11 cellular contexts compared by ENCODE assay signal in the genomic region with DNA sequence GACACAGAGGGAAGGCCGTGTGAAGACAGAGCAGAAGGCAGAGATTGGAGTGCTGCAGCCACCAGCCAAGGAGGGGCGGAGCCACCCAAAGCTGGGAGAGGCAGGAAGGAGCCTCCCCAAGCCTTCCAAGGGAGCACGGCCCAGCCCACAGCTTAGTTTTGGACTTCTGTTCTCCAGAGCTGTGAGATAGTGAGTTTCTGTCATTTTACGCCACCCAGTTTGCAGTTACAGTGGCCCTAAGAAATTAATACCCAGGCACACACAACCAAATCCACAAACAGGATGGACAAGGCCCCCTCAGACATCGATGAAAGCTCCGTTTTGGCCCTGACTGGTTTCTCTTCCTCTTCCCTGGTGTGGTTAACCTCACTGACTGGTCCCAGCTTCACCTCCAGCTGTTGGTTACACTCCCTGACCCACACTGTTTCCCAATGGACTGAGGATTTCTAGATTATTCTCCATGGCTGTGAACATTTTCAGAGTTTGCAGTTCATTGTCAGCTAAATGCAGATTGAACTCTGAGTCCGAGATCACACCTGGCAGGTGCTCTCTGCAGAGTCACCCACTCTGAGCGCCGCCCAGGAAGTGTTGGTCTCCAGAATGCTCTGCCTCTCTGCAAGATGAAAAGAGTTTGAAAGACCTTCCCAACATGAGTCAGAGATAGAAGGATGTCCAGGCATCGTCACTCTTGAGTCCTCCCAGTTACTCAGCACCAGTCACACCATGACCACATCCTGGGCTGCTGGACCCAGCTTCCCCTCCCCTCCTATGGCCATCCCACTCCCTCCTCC.
A peak's percentile ranks its signal among the peaks of the same experiment; 100 is the strongest.
DNase-seq lines count a peak whose midpoint lies in the region; ATAC-seq and TF ChIP-seq lines count a peak whose summit lies in the region.
"Had no signal": no experiment of that assay in that cellular context is flagged by ENCODE, and none has a peak within 500 bp of the region (broad histone marks: within the 10 kb centered on the region; RNA-seq: fewer than 3 reads in every experiment).

No MANE protein-coding gene starts in this region.

- H3K27me3 ChIP-seq in heart right ventricle, result peaks cover 0 to 39% (median 7%) of the 10 kb centered on the region in 7 donors
- H3K27me3 ChIP-seq in vagina, result no peaks in the 10 kb centered on the region
- H3K27me3 ChIP-seq in H7 (ENCODE audit: control insufficient read depth, insufficient read depth, low read length), result no peaks in the 10 kb centered on the region

- DNase-seq in activated naive CD4-positive, alpha-beta T cell treated with anti-CD3 and anti-CD28 coated beads, Interleukin-2, amount 50 U/mL, for 72 hours (ENCODE audit: low spot score in 2 of 2), result no peak
- no peak for DNase-seq in activated naive CD4-positive, alpha-beta T cell treated with anti-CD3 and anti-CD28 coated beads for 36 hours
- peak; percentile 15 for DNase-seq in activated CD4-positive, alpha-beta memory T cell treated with anti-CD3 and anti-CD28 coated beads, Interleukin-2, amount 10 ng/mL, durations not matched to agents 7 days and 5 days
- DNase-seq in heart right ventricle, result peak; percentile 29 to 55
- peak; percentile 49 to 81 for DNase-seq in vagina (ENCODE audit: extremely low spot score in 2 of 2)
- no peak for DNase-seq in NCI-H2081 treated with DMSO at 0.1 percent for 48 hours (lab: John Stamatoyannopoulos, UW)
- DNase-seq in stimulated activated CD4-positive, alpha-beta T cell treated with anti-CD3 and anti-CD28 coated beads, Interleukin-2, amount 100 ng/mL, for 24 hours, result no peak
- no peak for DNase-seq in H7
- DNase-seq: central memory CD4-positive, alpha-beta T cell had no signal

- H3K4me3 ChIP-seq in heart right ventricle (no peak overlapping the region), vagina (no peak overlapping the region), H7 (ENCODE audit: insufficient read depth, low read depth, low read length) (no peak overlapping the region)
- H3K4me3 ChIP-seq: psoas muscle, SK-N-MC had no signal

- peaks cover 9% of the 10 kb centered on the region for H3K4me1 Mint-ChIP-seq in activated naive CD4-positive, alpha-beta T cell treated with anti-CD3 and anti-CD28 coated beads for 36 hours (ENCODE audit: low read depth)
- H3K4me1 Mint-ChIP-seq in activated CD4-positive, alpha-beta memory T cell treated with anti-CD3 and anti-CD28 coated beads, Interleukin-2, amount 10 ng/mL, durations not matched to agents 7 days and 5 days, result peaks cover 13% of the 10 kb centered on the region

- H3K9me3 ChIP-seq in heart right ventricle (no peaks in the 10 kb centered on the region), vagina (no peaks in the 10 kb centered on the region)
- H3K9me3 ChIP-seq: psoas muscle had no signal

- no peaks in the 10 kb centered on the region for H3K36me3 ChIP-seq in heart right ventricle
- H3K36me3 ChIP-seq in vagina, result no peaks in the 10 kb centered on the region
- no peaks in the 10 kb centered on the region for H3K36me3 ChIP-seq in H7 (replicated peaks; ENCODE audit: control insufficient read depth, insufficient read depth, low read length)

- ATAC-seq in activated naive CD4-positive, alpha-beta T cell treated with anti-CD3 and anti-CD28 coated beads, Interleukin-2, amount 50 U/mL, for 72 hours, result peak; percentile 46 to 93
- ATAC-seq in heart right ventricle, result peak in 7 of 8 donors; percentile 54 to 76 (median 65)

- no peak overlapping the region for H3K4me3 Mint-ChIP-seq in activated naive CD4-positive, alpha-beta T cell treated with anti-CD3 and anti-CD28 coated beads for 36 hours
- H3K4me3 Mint-ChIP-seq in activated CD4-positive, alpha-beta memory T cell treated with anti-CD3 and anti-CD28 coated beads, Interleukin-2, amount 10 ng/mL, durations not matched to agents 7 days and 5 days, result no peak overlapping the region

- peak overlapping the region in 1 of 2 donors; percentile 60 for H3K27ac Mint-ChIP-seq in activated naive CD4-positive, alpha-beta T cell treated with anti-CD3 and anti-CD28 coated beads, Interleukin-2, amount 50 U/mL, for 72 hours
- H3K27ac Mint-ChIP-seq in activated naive CD4-positive, alpha-beta T cell treated with anti-CD3 and anti-CD28 coated beads for 36 hours, result no peak overlapping the region
- no peak overlapping the region for H3K27ac Mint-ChIP-seq in activated CD4-positive, alpha-beta memory T cell treated with anti-CD3 and anti-CD28 coated beads, Interleukin-2, amount 10 ng/mL, durations not matched to agents 7 days and 5 days

- CTCF ChIA-PET in activated naive CD4-positive, alpha-beta T cell treated with anti-CD3 and anti-CD28 coated beads for 36 hours (lab: Charles Lee), result interaction anchor here (0.5 to 1.2 kb wide), 3 partner anchors 20 to 227 kb away, joined by 3 read pairs; no protein-coding TSS in a partner anchor
- CTCF ChIA-PET in activated CD4-positive, alpha-beta memory T cell treated with anti-CD3 and anti-CD28 coated beads, Interleukin-2, amount 10 ng/mL, durations not matched to agents 7 days and 5 days (lab: Charles Lee), result no interaction called here

- TF ChIP-seq CTCF in heart right ventricle (IDR thresholded peaks at IDR 0.05), result no peak
- no peak for TF ChIP-seq CTCF in vagina (IDR thresholded peaks at IDR 0.05)

- intact Hi-C loops in activated naive CD4-positive, alpha-beta T cell treated with anti-CD3 and anti-CD28 coated beads for 36 hours (cut with micrococcal nuclease), result no loop called here
- intact Hi-C loops in heart right ventricle (cut with DNase I), result loop anchor here in 1 of 10 donors (10.0 kb wide), 1 partner anchor 163 kb away; no protein-coding TSS in a partner anchor
- intact Hi-C loops in vagina (cut with DNase I), result no loop called here

- no peaks in the 10 kb centered on the region for H3K27me3 Mint-ChIP-seq in activated naive CD4-positive, alpha-beta T cell treated with anti-CD3 and anti-CD28 coated beads for 36 hours (ENCODE audit: low read depth)
- H3K27me3 Mint-ChIP-seq in activated CD4-positive, alpha-beta memory T cell treated with anti-CD3 and anti-CD28 coated beads, Interleukin-2, amount 10 ng/mL, durations not matched to agents 7 days and 5 days, result peaks cover 9% of the 10 kb centered on the region

- whole genome bisulfite sequencing in heart right ventricle, 2 donors, result 55 to 59% methylated on average over 10 of the region's 10 CpGs

- peaks cover 0 to 8% (median 0%) of the 10 kb centered on the region in 9 donors for H3K4me1 ChIP-seq in heart right ventricle
- H3K4me1 ChIP-seq in vagina, result peaks cover 33% of the 10 kb centered on the region
- H3K4me1 ChIP-seq: psoas muscle had no signal

- no peak for TF ChIP-seq POLR2A in vagina (IDR thresholded peaks at IDR 0.05)

- H3K36me3 Mint-ChIP-seq in activated naive CD4-positive, alpha-beta T cell treated with anti-CD3 and anti-CD28 coated beads, Interleukin-2, amount 50 U/mL, for 72 hours, result no peaks in the 10 kb centered on the region
- no peaks in the 10 kb centered on the region for H3K36me3 Mint-ChIP-seq in activated naive CD4-positive, alpha-beta T cell treated with anti-CD3 and anti-CD28 coated beads for 36 hours (ENCODE audit: low read depth)
- H3K36me3 Mint-ChIP-seq in activated CD4-positive, alpha-beta memory T cell treated with anti-CD3 and anti-CD28 coated beads, Interleukin-2, amount 10 ng/mL, durations not matched to agents 7 days and 5 days (ENCODE audit: low read depth), result no peaks in the 10 kb centered on the region

- POLR2A ChIA-PET in activated CD4-positive, alpha-beta memory T cell treated with anti-CD3 and anti-CD28 coated beads, Interleukin-2, amount 10 ng/mL, durations not matched to agents 7 days and 5 days (lab: Charles Lee), result interaction anchor here (1.4 kb wide), 1 partner anchor 9 kb away, joined by 5 read pairs; no protein-coding TSS in a partner anchor

- peak overlapping the region in 1 of 10 donors; percentile 30 for H3K27ac ChIP-seq in heart right ventricle
- H3K27ac ChIP-seq in vagina, result peak overlapping the region; percentile 59
- H3K27ac ChIP-seq: psoas muscle, SK-N-MC had no signal

- H3K9me3 Mint-ChIP-seq in activated naive CD4-positive, alpha-beta T cell treated with anti-CD3 and anti-CD28 coated beads, Interleukin-2, amount 50 U/mL, for 72 hours, result no peaks in the 10 kb centered on the region
- H3K9me3 Mint-ChIP-seq in activated naive CD4-positive, alpha-beta T cell treated with anti-CD3 and anti-CD28 coated beads for 36 hours, result no peaks in the 10 kb centered on the region
- H3K9me3 Mint-ChIP-seq in activated CD4-positive, alpha-beta memory T cell treated with anti-CD3 and anti-CD28 coated beads, Interleukin-2, amount 10 ng/mL, durations not matched to agents 7 days and 5 days, result no peaks in the 10 kb centered on the region

Comparison
In these comparisons a context has a peak if more than half of its experiments do, and no peak if none do; other contexts are left out.
1. DNase-seq: peak in activated CD4-positive, alpha-beta memory T cell treated with anti-CD3 and anti-CD28 coated beads, Interleukin-2, amount 10 ng/mL, durations not matched to agents 7 days and 5 days (single experiment), heart right ventricle (2 of 2) and vagina (2 of 2); none in activated naive CD4-positive, alpha-beta T cell treated with anti-CD3 and anti-CD28 coated beads, Interleukin-2, amount 50 U/mL, for 72 hours (0 of 2), activated naive CD4-positive, alpha-beta T cell treated with anti-CD3 and anti-CD28 coated beads for 36 hours (single experiment), NCI-H2081 treated with DMSO at 0.1 percent for 48 hours (single experiment), stimulated activated CD4-positive, alpha-beta T cell treated with anti-CD3 and anti-CD28 coated beads, Interleukin-2, amount 100 ng/mL, for 24 hours (0 of 2) and H7 (single experiment).